ENCODE assay signal across 21 cellular contexts in the genomic region with DNA sequence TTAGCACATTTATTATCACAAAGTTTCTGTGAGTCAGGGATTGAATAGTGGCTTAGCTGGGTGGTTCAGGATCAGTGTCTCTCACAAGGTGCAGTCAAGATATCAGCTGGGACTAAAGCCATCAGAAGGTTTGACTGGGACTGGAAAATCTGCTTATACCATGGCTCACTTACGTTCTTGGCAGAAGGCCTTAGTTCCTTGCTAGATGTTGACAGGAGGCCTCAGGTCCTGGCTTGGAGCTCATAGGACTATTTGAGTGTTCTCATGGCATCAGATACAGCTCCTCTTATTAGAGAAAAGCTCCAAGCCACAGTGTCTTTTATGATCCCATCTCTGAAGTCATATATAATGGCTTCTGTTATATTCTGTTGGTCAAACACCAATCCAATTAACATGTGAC.
"Had no signal": no experiment of that assay in that cellular context is flagged by ENCODE, and none has a peak within 500 bp of the region (broad histone marks: within the 10 kb centered on the region; RNA-seq: fewer than 3 reads in every experiment).

No MANE protein-coding gene starts in this region.

- H3K79me2 ChIP-seq: hepatocyte had no signal

- H3K4me1 ChIP-seq: lower lobe of right lung, suprapubic skin, tibial artery, uterus had no signal

- H3K4me3 ChIP-seq: hepatocyte, lower lobe of right lung, mucosa of descending colon, ovary, skin epidermis, suprapubic skin, thoracic aorta, tibial artery, uterus had no signal

- H3K9me3 ChIP-seq: lower lobe of right lung, mucosa of descending colon, ovary, suprapubic skin, thoracic aorta, tibial artery, uterus had no signal

- DNase-seq: islet precursor cell; lower lobe of right lung; mesendoderm; midbrain; mucosa of descending colon; naive thymus-derived CD4-positive, alpha-beta T cell; ovary; right cardiac atrium; stimulated activated CD4-positive, alpha-beta T cell treated with anti-CD3 and anti-CD28 coated beads, Interleukin-12 subunit alpha, Interleukin-12 subunit beta, amount 100 ng/mL, for 4 hours; stimulated activated CD4-positive, alpha-beta T cell treated with anti-CD3 and anti-CD28 coated beads, Interleukin-15, amount 100 ng/mL, for 24 hours; stimulated activated CD4-positive, alpha-beta T cell treated with anti-CD3 and anti-CD28 coated beads, Interleukin-4, amount 100 ng/mL, for 24 hours; stimulated activated naive CD4-positive, alpha-beta T cell; tibial artery; uterus had no signal

- H3K27me3 ChIP-seq: hepatocyte, ovary, suprapubic skin, tibial artery, uterus had no signal

- ATAC-seq: lower lobe of right lung; mucosa of descending colon; naive thymus-derived CD4-positive, alpha-beta T cell; natural killer cell treated with Interleukin-12 subunit alpha and Interleukin-12 subunit beta and Interleukin-15 and Interleukin-18, amount 100 ng/mL, for 72 hours; right cardiac atrium; sciatic nerve; stimulated activated effector memory CD8-positive, alpha-beta T cell treated with anti-CD3 and anti-CD28 coated beads, Interleukin-12 subunit alpha, Interleukin-12 subunit beta, amount 100 ng/mL, for 72 hours had no signal

- H2AFZ ChIP-seq: hepatocyte had no signal

- H3K27ac ChIP-seq: hepatocyte, lower lobe of right lung, ovary, skin epidermis, suprapubic skin, thoracic aorta, tibial artery, uterus had no signal

- H3K36me3 ChIP-seq: lower lobe of right lung, ovary, suprapubic skin, thoracic aorta, tibial artery, uterus had no signal

- H3K4me2 ChIP-seq: hepatocyte had no signal
